In genomic region chr21:34374940-34375618, GRCh38 we compare ENCODE assay signal across 8 cellular contexts. TPM values are rescaled to one million over a fixed set of nuclear protein-coding genes. Genes with fewer than 3 reads are reported as not detected.
DNase-seq lines count a peak whose midpoint lies in the region; ATAC-seq lines count a peak whose summit lies in the region.
"Not testable (repeated sequence)": the region's sequence is repeated elsewhere in the genome, so short reads cannot be mapped to it uniquely, and the experiment has no call there.

TSS of gene SMIM11 (plus strand) at chr21:34375507. CDS start at chr21:34379505, 3,998 bp downstream.

- H3K9me3 Mint-ChIP-seq in activated CD4-positive, alpha-beta T cell treated with anti-CD3 and anti-CD28 coated beads, Interleukin-2, amount 10 ng/mL, durations not matched to agents 24 days and 14 days = not testable (repeated sequence)

- intact Hi-C loops in activated CD4-positive, alpha-beta T cell treated with anti-CD3 and anti-CD28 coated beads, Interleukin-2, amount 10 ng/mL, durations not matched to agents 24 days and 14 days (cut with micrococcal nuclease) = not testable (repeated sequence)

- not testable (repeated sequence) for H3K27me3 Mint-ChIP-seq in activated CD4-positive, alpha-beta T cell treated with anti-CD3 and anti-CD28 coated beads, Interleukin-2, amount 10 ng/mL, durations not matched to agents 24 days and 14 days

- peak; percentile 83 for ATAC-seq in GM18858 (IDR thresholded peaks at IDR 0.05; ENCODE audit: unreplicated experiment)
- peak; percentile 88 for ATAC-seq in GM21447 (IDR thresholded peaks at IDR 0.05; ENCODE audit: unreplicated experiment)
- peak; percentile 94 for ATAC-seq in HG02885 (IDR thresholded peaks at IDR 0.05; ENCODE audit: poor library complexity, unreplicated experiment)
- ATAC-seq in HG03460 (IDR thresholded peaks at IDR 0.05; ENCODE audit: unreplicated experiment) = peak; percentile 87
- peak; percentile 96 for ATAC-seq in esophagus mucosa

- not testable (repeated sequence) for H3K4me3 Mint-ChIP-seq in activated CD4-positive, alpha-beta T cell treated with anti-CD3 and anti-CD28 coated beads, Interleukin-2, amount 10 ng/mL, durations not matched to agents 24 days and 14 days

- not testable (repeated sequence) for H3K4me1 Mint-ChIP-seq in activated CD4-positive, alpha-beta T cell treated with anti-CD3 and anti-CD28 coated beads, Interleukin-2, amount 10 ng/mL, durations not matched to agents 24 days and 14 days

- DNase-seq in activated CD4-positive, alpha-beta T cell treated with anti-CD3 and anti-CD28 coated beads, Interleukin-2, amount 10 ng/mL, durations not matched to agents 24 days and 14 days; myocyte (ENCODE audit: low read depth); ureter (ENCODE audit: low spot score): not testable (repeated sequence)

- H3K36me3 Mint-ChIP-seq in activated CD4-positive, alpha-beta T cell treated with anti-CD3 and anti-CD28 coated beads, Interleukin-2, amount 10 ng/mL, durations not matched to agents 24 days and 14 days (ENCODE audit: low read depth) = not testable (repeated sequence)

- H3K27ac Mint-ChIP-seq in activated CD4-positive, alpha-beta T cell treated with anti-CD3 and anti-CD28 coated beads, Interleukin-2, amount 10 ng/mL, durations not matched to agents 24 days and 14 days = not testable (repeated sequence)

RNA-seq across cellular contexts. Expression of gene SMIM11, which starts in this region (rescaled TPM):
- 23.7 and 23.9 TPM in 2 replicates for total RNA-seq in activated CD4-positive, alpha-beta T cell treated with anti-CD3 and anti-CD28 coated beads, Interleukin-2, amount 10 ng/mL, durations not matched to agents 24 days and 14 days
- total RNA-seq in esophagus mucosa = 2.6 TPM
- 12.6 and 14.7 TPM in 2 replicates for total RNA-seq in myocyte
- 17.9 TPM for polyA plus RNA-seq in myocyte (2012)
- 21.3 TPM for total RNA-seq in ureter
